ENCODE assay signal across 21 cellular contexts in the genomic region with DNA sequence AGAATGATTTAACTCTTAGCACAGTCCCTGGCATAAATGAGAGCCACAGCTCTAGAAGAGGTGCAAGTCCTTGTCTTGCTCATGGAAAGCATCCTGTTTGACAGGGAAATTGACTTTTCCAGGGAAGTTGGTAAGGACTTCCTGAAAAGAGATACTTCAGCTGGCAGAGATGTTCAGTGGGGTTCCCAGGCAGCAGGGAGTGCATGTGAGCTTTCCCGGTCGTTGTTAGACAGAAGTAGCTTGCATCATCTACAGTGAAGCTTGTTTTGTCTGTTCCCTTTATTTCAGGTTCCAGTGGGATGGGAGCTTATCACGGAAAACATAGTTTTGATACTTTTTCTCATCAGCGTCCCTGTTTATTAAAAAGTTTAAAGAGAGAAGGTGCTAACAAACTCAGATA. TPM values are rescaled to one million over a fixed set of nuclear protein-coding genes. Genes with fewer than 3 reads are reported as not detected.
DNase-seq lines count a peak whose midpoint lies in the region; ATAC-seq and TF ChIP-seq lines count a peak whose summit lies in the region.
"Had no signal": no experiment of that assay in that cellular context is flagged by ENCODE, and none has a peak within 500 bp of the region (broad histone marks: within the 10 kb centered on the region; RNA-seq: fewer than 3 reads in every experiment).

No MANE protein-coding gene starts in this region.

- no peaks in the 10 kb centered on the region for H3K27me3 ChIP-seq in upper lobe of right lung
- H3K27me3 ChIP-seq: body of pancreas, uterus had no signal

- peaks cover 5% of the 10 kb centered on the region for H3K4me1 Mint-ChIP-seq in osteocyte (ENCODE audit: unreplicated experiment)
- H3K4me1 Mint-ChIP-seq: activated naive CD4-positive, alpha-beta T cell treated with anti-CD3 and anti-CD28 coated beads, Interleukin-2, amount 50 U/mL, for 24 hours had no signal

- no peaks in the 10 kb centered on the region for H3K27me3 Mint-ChIP-seq in osteocyte (ENCODE audit: unreplicated experiment)
- H3K27me3 Mint-ChIP-seq: activated naive CD4-positive, alpha-beta T cell treated with anti-CD3 and anti-CD28 coated beads, Interleukin-2, amount 50 U/mL, for 24 hours had no signal

- DNase-seq in Right ventricle myocardium inferior (ENCODE audit: missing footprints): no peak
- no peak for DNase-seq in left cardiac atrium
- no peak for DNase-seq in left ventricle myocardium superior
- peak; percentile 15 for DNase-seq in osteocyte (ENCODE audit: extremely low spot score, unreplicated experiment)
- DNase-seq in upper lobe of right lung: no peak
- no peak for DNase-seq in SKM-1 treated with dmso at 0.1 percent for 144 hours (lab: John Stamatoyannopoulos, UW; ENCODE audit: unreplicated experiment)
- no peak for DNase-seq in NCI-H510A treated with DMSO at 0.1 percent for 48 hours (lab: John Stamatoyannopoulos, UW)
- DNase-seq: activated CD8-positive, alpha-beta memory T cell treated with anti-CD3 and anti-CD28 coated beads for 24 hours; activated T-cell treated with anti-CD3 and anti-CD28 coated beads, Interleukin-2, amount 50 U/mL, for 72 hours; cortex of kidney; NCI-H1436 treated with DMSO at 0.1 percent for 48 hours; NCI-H2171 treated with DMSO at 0.1 percent for 48 hours; stimulated activated naive CD8-positive, alpha-beta T cell treated with anti-CD3 and anti-CD28 coated beads, Interleukin-15, Interleukin-2, amounts not matched to agents 100 U/mL and 50 U/mL, for 24 hours; uterus had no signal

- H3K36me3 Mint-ChIP-seq in osteocyte (ENCODE audit: unreplicated experiment): peaks cover 34% of the 10 kb centered on the region

- H3K4me1 ChIP-seq in upper lobe of right lung: peaks cover 16% of the 10 kb centered on the region
- H3K4me1 ChIP-seq: uterus had no signal

- no peaks in the 10 kb centered on the region for H3K9me3 Mint-ChIP-seq in osteocyte (ENCODE audit: unreplicated experiment)
- H3K9me3 Mint-ChIP-seq: activated naive CD4-positive, alpha-beta T cell treated with anti-CD3 and anti-CD28 coated beads, Interleukin-2, amount 50 U/mL, for 24 hours; activated T-cell treated with anti-CD3 and anti-CD28 coated beads, Interleukin-2, amount 50 U/mL, for 72 hours had no signal

- H3K4me3 Mint-ChIP-seq in osteocyte (ENCODE audit: unreplicated experiment): no peak overlapping the region
- H3K4me3 Mint-ChIP-seq: activated naive CD4-positive, alpha-beta T cell treated with anti-CD3 and anti-CD28 coated beads, Interleukin-2, amount 50 U/mL, for 24 hours; activated T-cell treated with anti-CD3 and anti-CD28 coated beads, Interleukin-2, amount 50 U/mL, for 72 hours had no signal

- ATAC-seq in Right ventricle myocardium inferior: peak; percentile 66
- ATAC-seq in left cardiac atrium: no peak
- peak; percentile 60 for ATAC-seq in left ventricle myocardium superior
- peak; percentile 11 for ATAC-seq in upper lobe of right lung
- no peak for ATAC-seq in GM21786 (IDR thresholded peaks at IDR 0.05; ENCODE audit: unreplicated experiment)
- ATAC-seq: activated T-cell treated with anti-CD3 and anti-CD28 coated beads, Interleukin-2, amount 50 U/mL, for 72 hours; stimulated activated naive CD8-positive, alpha-beta T cell treated with anti-CD3 and anti-CD28 coated beads, Interleukin-15, Interleukin-2, amounts not matched to agents 100 U/mL and 50 U/mL, for 24 hours had no signal

- no peak for TF ChIP-seq CTCF in osteocyte (IDR thresholded peaks at IDR 0.05)
- TF ChIP-seq CTCF in upper lobe of right lung (IDR thresholded peaks at IDR 0.05): no peak

- H3K27ac ChIP-seq in upper lobe of right lung: peak overlapping the region; percentile 49
- H3K27ac ChIP-seq: C4-2B, SK-N-MC, uterus had no signal

- no peaks in the 10 kb centered on the region for H3K9me3 ChIP-seq in upper lobe of right lung
- H3K9me3 ChIP-seq: body of pancreas, uterus had no signal

- no peak overlapping the region for H3K4me3 ChIP-seq in upper lobe of right lung
- H3K4me3 ChIP-seq: body of pancreas, SK-N-MC, uterus had no signal

- no peak overlapping the region for H3K27ac Mint-ChIP-seq in osteocyte (ENCODE audit: unreplicated experiment)
- H3K27ac Mint-ChIP-seq: activated T-cell treated with anti-CD3 and anti-CD28 coated beads, Interleukin-2, amount 50 U/mL, for 72 hours had no signal

- intact Hi-C loops in Right ventricle myocardium inferior (cut with DNase I) (loop anchor here (5.0 kb wide), 1 partner anchor 56 kb away; no protein-coding TSS in a partner anchor), left cardiac atrium (cut with DNase I) (no loop called here), left ventricle myocardium superior (cut with micrococcal nuclease) (no loop called here), upper lobe of right lung (cut with DNase I) (no loop called here)

- peaks cover 33% of the 10 kb centered on the region for H3K36me3 ChIP-seq in upper lobe of right lung
- H3K36me3 ChIP-seq: uterus had no signal

RNA-seq across cellular contexts. Expression of a gene that starts 22.9 kb away (rescaled TPM):
- total RNA-seq in Right ventricle myocardium inferior: 64.4 TPM
- total RNA-seq in left cardiac atrium: 10 to 100 TPM; 38.3 to 58.0 TPM
- 60.4 TPM for total RNA-seq in left ventricle myocardium superior
- 87.5 and 97.1 TPM in 2 replicates for total RNA-seq in osteocyte
- 134 TPM for total RNA-seq in upper lobe of right lung

RNA-seq across cellular contexts. Expression of a gene that starts 45.0 kb away (rescaled TPM):
- total RNA-seq in Right ventricle myocardium inferior: not detected
- total RNA-seq in left cardiac atrium: not detected
- not detected for total RNA-seq in left ventricle myocardium superior
- 0.16 and 0.24 TPM in 2 replicates for total RNA-seq in osteocyte
- not detected for total RNA-seq in upper lobe of right lung
- total RNA-seq: activated T-cell treated with anti-CD3 and anti-CD28 coated beads, Interleukin-2, amount 50 U/mL, for 72 hours; G401; H1 had no signal

Comparison
In these comparisons a context has a peak if more than half of its experiments do, and no peak if none do; other contexts are left out.
1. ATAC-seq: peak in Right ventricle myocardium inferior (single experiment), left ventricle myocardium superior (single experiment) and upper lobe of right lung (single experiment); none in left cardiac atrium (0 of 2) and GM21786 (single experiment).